12 cellular contexts compared by ENCODE assay signal in genomic region chr11:104907521-104908185, GRCh38. TPM values are rescaled to one million over a fixed set of nuclear protein-coding genes. Genes with fewer than 3 reads are reported as not detected.
A peak's percentile ranks its signal among the peaks of the same experiment; 100 is the strongest.
DNase-seq lines count a peak whose midpoint lies in the region; ATAC-seq and TF ChIP-seq lines count a peak whose summit lies in the region.
"Had no signal": no experiment of that assay in that cellular context is flagged by ENCODE, and none has a peak within 500 bp of the region (broad histone marks: within the 10 kb centered on the region; RNA-seq: fewer than 3 reads in every experiment).

No MANE protein-coding gene starts in this region.

- no peaks in the 10 kb centered on the region for H3K27me3 ChIP-seq in MM.1S (replicated peaks; ENCODE audit: insufficient read depth, low read length)
- H3K27me3 ChIP-seq: sigmoid colon had no signal

- no peaks in the 10 kb centered on the region for H3K9me3 ChIP-seq in MM.1S (replicated peaks; ENCODE audit: insufficient read depth, low read length)
- H3K9me3 ChIP-seq: sigmoid colon had no signal

- no peaks in the 10 kb centered on the region for H3K79me2 ChIP-seq in MM.1S (ENCODE audit: low read length)

- H3K9ac ChIP-seq in MM.1S (ENCODE audit: low read length) = no peak overlapping the region

- peak overlapping the region; percentile 7 for H3K4me3 Mint-ChIP-seq in activated T-cell treated with anti-CD3 and anti-CD28 coated beads, Interleukin-2, amount 50 U/mL, for 4 hours
- H3K4me3 Mint-ChIP-seq in CD14-positive monocyte = no peak overlapping the region
- H3K4me3 Mint-ChIP-seq: mesothelial cell of epicardium had no signal

- H3K27ac Mint-ChIP-seq in CD14-positive monocyte = no peak overlapping the region
- H3K27ac Mint-ChIP-seq: mesothelial cell of epicardium had no signal

- peak; percentile 71 to 86 for ATAC-seq in activated T-cell treated with anti-CD3 and anti-CD28 coated beads, Interleukin-2, amount 50 U/mL, for 4 hours
- ATAC-seq in HG02588 (IDR thresholded peaks at IDR 0.05; ENCODE audit: unreplicated experiment) = peak; percentile 83
- peak; percentile 81 for ATAC-seq in stimulated activated naive CD8-positive, alpha-beta T cell treated with anti-CD3 and anti-CD28 coated beads, Interleukin-15, Interleukin-2, amounts not matched to agents 100 U/mL and 50 U/mL, for 24 hours

- H3K27me3 Mint-ChIP-seq in activated T-cell treated with anti-CD3 and anti-CD28 coated beads, Interleukin-2, amount 50 U/mL, for 4 hours (ENCODE audit: low read depth) = no peaks in the 10 kb centered on the region
- peaks cover 0 to 1% (median 1%) of the 10 kb centered on the region in 3 donors for H3K27me3 Mint-ChIP-seq in CD14-positive monocyte (ENCODE audit: low read depth in 3 of 3)

- no peaks in the 10 kb centered on the region for H4K20me1 ChIP-seq in MM.1S (ENCODE audit: insufficient read depth, low read length)

- H2AFZ ChIP-seq in MM.1S (ENCODE audit: low read length) = peak overlapping the region; percentile 33

- H3K36me3 ChIP-seq in MM.1S (replicated peaks; ENCODE audit: insufficient read depth, low read length) = no peaks in the 10 kb centered on the region
- H3K36me3 ChIP-seq: sigmoid colon had no signal

- H3K36me3 Mint-ChIP-seq in activated T-cell treated with anti-CD3 and anti-CD28 coated beads, Interleukin-2, amount 50 U/mL, for 4 hours (ENCODE audit: insufficient read depth) = peaks cover 25% of the 10 kb centered on the region
- no peaks in the 10 kb centered on the region for H3K36me3 Mint-ChIP-seq in CD14-positive monocyte
- H3K36me3 Mint-ChIP-seq: mesothelial cell of epicardium had no signal

- TF ChIP-seq CTCF in MM.1S (IDR thresholded peaks at IDR 0.05; ENCODE audit: low read length) = no peak
- TF ChIP-seq CTCF in CD14-positive monocyte (IDR thresholded peaks at IDR 0.05) = no peak

- H3K9me3 Mint-ChIP-seq in activated T-cell treated with anti-CD3 and anti-CD28 coated beads, Interleukin-2, amount 50 U/mL, for 4 hours = no peaks in the 10 kb centered on the region
- H3K9me3 Mint-ChIP-seq in CD14-positive monocyte = peaks cover 0 to 4% (median 1%) of the 10 kb centered on the region in 7 donors

- H3K4me2 ChIP-seq in MM.1S (ENCODE audit: low read depth, low read length) = peak overlapping the region; percentile 30

- DNase-seq in activated T-cell treated with anti-CD3 and anti-CD28 coated beads, Interleukin-2, amount 50 U/mL, for 4 hours = no peak
- no peak for DNase-seq in activated T-cell treated with anti-CD3 and anti-CD28 coated beads, Interleukin-2, amount 50 U/mL, for 1 hour
- peak; percentile 69 for DNase-seq in MM.1S
- DNase-seq in stimulated activated naive CD8-positive, alpha-beta T cell treated with anti-CD3 and anti-CD28 coated beads, Interleukin-15, Interleukin-2, amounts not matched to agents 100 U/mL and 50 U/mL, for 24 hours = no peak
- DNase-seq in CD14-positive monocyte (ENCODE audit: low spot score) = no peak
- DNase-seq in midbrain (lab: John Stamatoyannopoulos, UW) = no peak
- no peak for DNase-seq in DMS153 (lab: John Stamatoyannopoulos, UW)
- DNase-seq: head of caudate nucleus, NCI-H146, sigmoid colon had no signal

- peaks cover 4% of the 10 kb centered on the region; the same call in 1 of the 2 replicates for H3F3A ChIP-seq in MM.1S (ENCODE audit: insufficient read depth, low read length)

- peaks cover 8% of the 10 kb centered on the region; the same call in 1 of the 2 replicates for H3K4me1 ChIP-seq in MM.1S (ENCODE audit: low read length)
- H3K4me1 ChIP-seq: sigmoid colon had no signal

- no peak overlapping the region for H3K4me3 ChIP-seq in MM.1S (ENCODE audit: low read length)
- H3K4me3 ChIP-seq: sigmoid colon had no signal

- no peaks in the 10 kb centered on the region for H3K9me2 ChIP-seq in MM.1S (replicated peaks; ENCODE audit: insufficient read depth, low read length)

- peaks cover 27% of the 10 kb centered on the region for H3K4me1 Mint-ChIP-seq in activated T-cell treated with anti-CD3 and anti-CD28 coated beads, Interleukin-2, amount 50 U/mL, for 4 hours (ENCODE audit: low read depth)
- peaks cover 2% of the 10 kb centered on the region for H3K4me1 Mint-ChIP-seq in CD14-positive monocyte
- H3K4me1 Mint-ChIP-seq: mesothelial cell of epicardium had no signal

- intact Hi-C loops in CD14-positive monocyte (cut with micrococcal nuclease) = no loop called here

- peak overlapping the region; percentile 34; the same call in 1 of the 2 replicates for H3K27ac ChIP-seq in MM.1S (ENCODE audit: low read length)
- H3K27ac ChIP-seq: sigmoid colon had no signal

RNA-seq across cellular contexts. Expression of gene CASP12, which starts 9.4 kb away (rescaled TPM):
- total RNA-seq in activated T-cell treated with anti-CD3 and anti-CD28 coated beads, Interleukin-2, amount 50 U/mL, for 4 hours = under 1 TPM in 1 of 3 donors, not detected in 2; 0.23 TPM
- not detected for polyA plus RNA-seq in CD14-positive monocyte
- total RNA-seq: mesothelial cell of epicardium had no signal
